Comparison of ENCODE assay signal across 9 cellular contexts in the genomic region with DNA sequence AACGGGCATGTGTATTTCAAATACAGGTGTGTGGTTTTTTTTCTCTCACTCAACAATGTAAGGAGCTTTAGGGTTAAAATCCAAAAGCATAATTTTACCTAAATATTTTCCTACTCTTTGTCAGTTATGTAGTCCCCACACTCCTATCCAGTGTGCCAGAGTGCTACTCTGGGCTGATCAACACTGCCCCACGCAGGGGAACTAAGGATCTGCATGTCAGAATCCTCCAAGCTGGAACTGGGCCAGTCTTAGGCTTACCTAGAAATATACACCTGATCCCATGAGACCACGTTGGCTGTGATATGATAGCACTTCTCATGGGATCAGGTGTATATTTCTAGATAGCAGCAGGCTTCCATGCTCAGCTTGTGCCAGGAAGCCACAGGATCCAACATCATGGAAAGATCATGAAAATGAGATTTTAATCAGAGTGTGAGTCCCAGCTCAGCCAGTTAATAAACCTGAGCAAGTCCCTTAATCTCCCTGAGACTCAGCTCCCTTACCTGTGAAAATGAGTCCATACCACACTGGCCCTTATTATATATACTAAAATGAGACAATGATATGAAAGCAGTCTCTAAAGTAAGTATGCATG. TPM values are rescaled to one million over a fixed set of nuclear protein-coding genes. Genes with fewer than 3 reads are reported as not detected.
A peak's percentile ranks its signal among the peaks of the same experiment; 100 is the strongest.
DNase-seq lines count a peak whose midpoint lies in the region; ATAC-seq and TF ChIP-seq lines count a peak whose summit lies in the region.
"Had no signal": no experiment of that assay in that cellular context is flagged by ENCODE, and none has a peak within 500 bp of the region (broad histone marks: within the 10 kb centered on the region; RNA-seq: fewer than 3 reads in every experiment).

No MANE protein-coding gene starts in this region.

- H3K9ac ChIP-seq in OCI-LY3 (ENCODE audit: low read length) = peak overlapping the region; percentile 61

- peak overlapping the region; percentile 86 for H3K4me2 ChIP-seq in OCI-LY3 (ENCODE audit: low read length)

- intact Hi-C loops in adrenal gland (cut with DNase I) = no loop called here

- WGBS in adrenal gland, 4 donors = 59 to 68% (median 64%) methylated on average over 2 to 3 of the region's 3 CpGs

- peak overlapping the region; percentile 61 for H3K4me3 ChIP-seq in OCI-LY3 (ENCODE audit: low read length)
- H3K4me3 ChIP-seq in adrenal gland = no peak overlapping the region
- H3K4me3 ChIP-seq: skin epidermis had no signal

- H3K27ac ChIP-seq in OCI-LY3 (ENCODE audit: low read length) = peak overlapping the region; percentile 92
- no peak overlapping the region for H3K27ac ChIP-seq in adrenal gland
- H3K27ac ChIP-seq: skin epidermis had no signal

- no peak overlapping the region for H2AFZ ChIP-seq in OCI-LY3 (ENCODE audit: low read depth, low read length)

- ATAC-seq in GM19463 (IDR thresholded peaks at IDR 0.05; ENCODE audit: unreplicated experiment) = peak; percentile 50
- peak; percentile 61 for ATAC-seq in HG03521 (IDR thresholded peaks at IDR 0.05; ENCODE audit: unreplicated experiment)
- no peak for ATAC-seq in GM18870 (IDR thresholded peaks at IDR 0.05; ENCODE audit: unreplicated experiment)

- H3K9me3 ChIP-seq in OCI-LY3 (ENCODE audit: insufficient read depth, low read length) = no peaks in the 10 kb centered on the region
- no peaks in the 10 kb centered on the region for H3K9me3 ChIP-seq in adrenal gland (replicated peaks in 1 of 3)

- TF ChIP-seq POLR2A in adrenal gland (IDR thresholded peaks at IDR 0.05) = no peak

- H3K4me1 ChIP-seq in OCI-LY3 (ENCODE audit: low read length) = peaks cover 54% of the 10 kb centered on the region
- H3K4me1 ChIP-seq in adrenal gland (replicated peaks in 1 of 2) = no peaks in the 10 kb centered on the region

- no peaks in the 10 kb centered on the region for H3K79me2 ChIP-seq in OCI-LY3 (ENCODE audit: low read length)

- no peaks in the 10 kb centered on the region for H4K20me1 ChIP-seq in OCI-LY3 (ENCODE audit: insufficient read depth, low read length)

- H3K36me3 ChIP-seq in OCI-LY3 (replicated peaks; ENCODE audit: low read depth, low read length) (no peaks in the 10 kb centered on the region), adrenal gland (replicated peaks in 1 of 2) (no peaks in the 10 kb centered on the region)

- DNase-seq in DMS53 treated with DMSO at 0.1 percent for 48 hours (lab: John Stamatoyannopoulos, UW; ENCODE audit: unreplicated experiment) (peak; percentile 64), adrenal gland (peak in 4 of 7 donors; percentile 14 to 29 (median 22)), lung microvascular endothelial cell (ENCODE audit: low read depth in 2 of 2) (peak; percentile 26 to 66), epidermal melanocyte (ENCODE audit: insufficient read length, low spot score) (no peak)

- TF ChIP-seq CTCF in OCI-LY3 (IDR thresholded peaks at IDR 0.05; ENCODE audit: low read depth, low read length) = peak; percentile 82
- peak in 4 of 6 experiments; percentile 10 to 37 (median 24) for TF ChIP-seq CTCF in adrenal gland (IDR thresholded peaks at IDR 0.05)

- H3K27me3 ChIP-seq in OCI-LY3 (ENCODE audit: low read depth, low read length) = no peaks in the 10 kb centered on the region
- no peaks in the 10 kb centered on the region for H3K27me3 ChIP-seq in adrenal gland

RNA-seq across cellular contexts. Expression of a gene that starts 29.7 kb away (rescaled TPM):
- 10 to 100 TPM in 1 of 8 donors, 1 to 10 TPM in 6, under 1 TPM in 1; 0.88 to 10.2 (median 1.7) TPM for total RNA-seq in adrenal gland
- under 1 TPM; 0.34 to 0.48 (median 0.40) TPM for polyA plus RNA-seq in adrenal gland
- total RNA-seq in lung microvascular endothelial cell = 0.20 and 0.87 TPM in 2 replicates
